ENCODE assay signal across 2 cellular contexts in the genomic region with DNA sequence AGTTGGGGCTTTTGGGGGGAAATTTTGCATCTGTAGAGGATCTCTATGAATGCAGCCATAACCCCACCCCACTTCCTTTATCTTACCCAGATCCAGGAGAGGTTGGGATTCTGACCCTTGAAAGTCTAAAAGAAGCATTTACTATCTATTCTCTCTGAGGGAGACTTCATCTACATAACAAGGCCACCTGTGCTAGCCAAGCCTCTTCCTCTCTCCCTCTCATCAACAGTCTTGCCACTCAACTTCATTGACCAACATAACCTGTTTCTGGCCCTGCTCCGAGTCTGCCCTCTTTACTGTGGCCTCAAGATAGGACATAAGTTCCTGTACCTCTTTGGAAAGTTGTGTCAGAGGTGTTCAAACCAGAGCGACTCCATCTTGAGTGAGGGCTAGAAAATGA.
TF ChIP-seq lines count a peak whose summit lies in the region.

No MANE protein-coding gene starts in this region.

TF ChIP-seq in GM23338, 12 proteins besides CTCF, POLR2A, EP300 and RAD21:
- TF ChIP-seq ZNF114 (CRISPR knock-in tag; IDR thresholded peaks at IDR 0.05) (0 out of 2 replicates have a peak, but pooled peaks have one; percentile 16), NANOG (IDR thresholded peaks at IDR 0.05; ENCODE audit: borderline replicate concordance) (peak; percentile 51; the same call in 1 of the 2 replicates), POLR2AphosphoS5 (IDR thresholded peaks at IDR 0.05; ENCODE audit: low read depth) (no peak), ZNF462 (CRISPR knock-in tag; IDR thresholded peaks at IDR 0.05) (peak; percentile 78)
TF ChIP-seq in GM23338: peak in this region for 3.

TF ChIP-seq in H1, 55 proteins besides CTCF, POLR2A, EP300 and RAD21:
- TF ChIP-seq GTF2F1 (IDR thresholded peaks at IDR 0.05; ENCODE audit: borderline replicate concordance, low read depth, low read length), result no peak
- TF ChIP-seq E2F6 (IDR thresholded peaks at IDR 0.05), result no peak
- TF ChIP-seq ASH2L (IDR thresholded peaks at IDR 0.05; ENCODE audit: low read length), result no peak
- TF ChIP-seq TCF12 (IDR thresholded peaks at IDR 0.05; ENCODE audit: low read depth, low read length), result no peak
- TF ChIP-seq NANOG (IDR thresholded peaks at IDR 0.05; ENCODE audit: insufficient read depth, low read depth, low read length, poor library complexity, severe bottlenecking), result no peak
- no peak for TF ChIP-seq CBX8 (IDR thresholded peaks at IDR 0.05; ENCODE audit: borderline replicate concordance, low read depth, low read length)
- TF ChIP-seq SRF (IDR thresholded peaks at IDR 0.05; ENCODE audit: low read depth, low read length), result no peak
- no peak for TF ChIP-seq JUND (IDR thresholded peaks at IDR 0.05; ENCODE audit: low read length)
- no peak for TF ChIP-seq CEBPB (IDR thresholded peaks at IDR 0.05; ENCODE audit: low read depth, low read length)
- TF ChIP-seq EGR1 (IDR thresholded peaks at IDR 0.05; ENCODE audit: borderline replicate concordance, low read depth, low read length), result no peak
TF ChIP-seq in H1: peak in this region for 0.
